In genomic region chr10:109933984-109934565, GRCh38 we compare ENCODE assay signal across 11 cellular contexts. TPM values are rescaled to one million over a fixed set of nuclear protein-coding genes. Genes with fewer than 3 reads are reported as not detected.
A peak's percentile ranks its signal among the peaks of the same experiment; 100 is the strongest.
DNase-seq lines count a peak whose midpoint lies in the region; ATAC-seq and TF ChIP-seq lines count a peak whose summit lies in the region.
"Had no signal": no experiment of that assay in that cellular context is flagged by ENCODE, and none has a peak within 500 bp of the region (broad histone marks: within the 10 kb centered on the region; RNA-seq: fewer than 3 reads in every experiment).

No MANE protein-coding gene starts in this region.

- H3K27me3 Mint-ChIP-seq in neural progenitor cell (ENCODE audit: insufficient read depth, low read depth): peaks cover 6% of the 10 kb centered on the region

- H3K4me3 Mint-ChIP-seq in neural progenitor cell: peak overlapping the region; percentile 54

- H4K20me1 ChIP-seq in neural progenitor cell (ENCODE audit: low read depth): no peaks in the 10 kb centered on the region

- no peak overlapping the region for H3K9ac ChIP-seq in neural progenitor cell
- H3K9ac ChIP-seq: KMS-11 had no signal

- ATAC-seq in HG02623 (IDR thresholded peaks at IDR 0.05; ENCODE audit: unreplicated experiment): no peak
- ATAC-seq: A549 had no signal

- TF ChIP-seq CTCF in Peyer's patch (IDR thresholded peaks at IDR 0.05): no peak
- TF ChIP-seq CTCF in choroid plexus epithelial cell (conservative IDR thresholded peaks at IDR 0.05; ENCODE audit: low read depth, low read length): no peak
- no peak for TF ChIP-seq CTCF in neural progenitor cell (IDR thresholded peaks at IDR 0.05)

- no peak overlapping the region for H3K4me3 ChIP-seq in Peyer's patch
- no peak overlapping the region for H3K4me3 ChIP-seq in choroid plexus epithelial cell (ENCODE audit: low read depth, low read length)
- H3K4me3 ChIP-seq in neural progenitor cell: no peak overlapping the region
- H3K4me3 ChIP-seq: A549, upper lobe of left lung had no signal

- no peaks in the 10 kb centered on the region for H3K9me3 Mint-ChIP-seq in neural progenitor cell

- no peak overlapping the region for H2AFZ ChIP-seq in neural progenitor cell (replicated peaks)

- peaks cover 0 to 7% (median 0%) of the 10 kb centered on the region in 4 donors for H3K4me1 ChIP-seq in Peyer's patch
- peaks cover 26% of the 10 kb centered on the region for H3K4me1 ChIP-seq in neural progenitor cell
- H3K4me1 ChIP-seq: A549 had no signal

- H3F3A ChIP-seq in neural progenitor cell (ENCODE audit: low read depth): peaks cover 27% of the 10 kb centered on the region

- H3K27me3 ChIP-seq in Peyer's patch: no peaks in the 10 kb centered on the region
- H3K27me3 ChIP-seq in neural progenitor cell: no peaks in the 10 kb centered on the region
- H3K27me3 ChIP-seq: upper lobe of left lung had no signal

- TF ChIP-seq POLR2A in Peyer's patch (IDR thresholded peaks at IDR 0.05): no peak

- no peaks in the 10 kb centered on the region for H3K79me2 ChIP-seq in neural progenitor cell (ENCODE audit: low read depth)

- H3K4me2 ChIP-seq in neural progenitor cell: peak overlapping the region; percentile 57
- H3K4me2 ChIP-seq: A549, KMS-11 had no signal

- peaks cover 34% of the 10 kb centered on the region for H3K4me1 Mint-ChIP-seq in neural progenitor cell

- H3K36me3 Mint-ChIP-seq in neural progenitor cell: no peaks in the 10 kb centered on the region

- H3K36me3 ChIP-seq in Peyer's patch (no peaks in the 10 kb centered on the region), neural progenitor cell (no peaks in the 10 kb centered on the region)
- H3K36me3 ChIP-seq: upper lobe of left lung had no signal

- H3K27ac ChIP-seq in Peyer's patch: peak overlapping the region in 2 of 4 donors; percentile 34 to 40
- peak overlapping the region; percentile 90 for H3K27ac ChIP-seq in neural progenitor cell
- H3K27ac ChIP-seq: A549, KMS-11 had no signal

- DNase-seq in NCI-H2171 treated with DMSO at 0.1 percent for 48 hours (lab: John Stamatoyannopoulos, UW) (peak; percentile 3), NCI-H2171 (lab: John Stamatoyannopoulos, UW) (no peak), Peyer's patch (peak in 2 of 3 donors; percentile 40 to 64), choroid plexus epithelial cell (ENCODE audit: low read depth) (peak; percentile 63), neural progenitor cell (ENCODE audit: low spot score) (no peak), NCI-H2227 treated with DMSO at 0.1 percent for 48 hours (lab: John Stamatoyannopoulos, UW) (no peak), HuH-7.5 (ENCODE audit: low spot score) (no peak)
- DNase-seq: upper lobe of left lung had no signal

- H3K9me3 ChIP-seq in Peyer's patch (no peaks in the 10 kb centered on the region), neural progenitor cell (ENCODE audit: low read depth) (no peaks in the 10 kb centered on the region)
- H3K9me3 ChIP-seq: A549, upper lobe of left lung had no signal

- peak overlapping the region; percentile 97 for H3K27ac Mint-ChIP-seq in neural progenitor cell

RNA-seq across cellular contexts. Expression of gene XPNPEP1, which starts 10.8 kb away (rescaled TPM):
- 100 to 1,000 TPM; 148 to 295 (median 263) TPM for total RNA-seq in Peyer's patch
- 94.8 and 113 TPM in 2 replicates for total RNA-seq in neural progenitor cell (ENCODE audit: low replicate concordance)

Comparison
In these comparisons a context has a peak if more than half of its experiments do, and no peak if none do; other contexts are left out.
1. DNase-seq: peak in NCI-H2171 treated with DMSO at 0.1 percent for 48 hours (single experiment), Peyer's patch (2 of 3) and choroid plexus epithelial cell (single experiment); none in NCI-H2171 (single experiment), neural progenitor cell (single experiment), NCI-H2227 treated with DMSO at 0.1 percent for 48 hours (single experiment) and HuH-7.5 (single experiment).